In the genomic region with DNA sequence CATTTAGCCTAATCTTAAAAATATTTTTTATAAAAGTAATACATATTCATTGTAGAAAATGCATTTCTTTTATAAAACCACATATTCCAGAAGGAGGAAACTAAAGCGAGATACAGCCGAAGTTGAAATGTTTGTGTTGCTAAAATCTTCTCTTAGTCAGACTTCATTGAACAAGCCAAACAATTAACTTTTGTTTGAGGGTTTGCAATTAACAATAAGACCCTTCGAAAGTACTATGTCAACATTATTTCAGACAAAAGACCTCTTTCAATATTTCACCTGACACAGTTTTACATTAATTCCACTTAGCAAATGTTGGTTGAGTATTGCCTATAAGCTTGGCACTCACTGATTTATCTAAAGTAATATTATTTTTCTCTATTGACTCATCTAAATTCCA, we compare ENCODE assay signal across 18 cellular contexts.
"Had no signal": no experiment of that assay in that cellular context is flagged by ENCODE, and none has a peak within 500 bp of the region (broad histone marks: within the 10 kb centered on the region; RNA-seq: fewer than 3 reads in every experiment).

No MANE protein-coding gene starts in this region.

- ATAC-seq: foreskin keratinocyte; heart left ventricle; mucosa of descending colon; naive thymus-derived CD8-positive, alpha-beta T cell; right cardiac atrium had no signal

- H3K27ac ChIP-seq: coronary artery, foreskin keratinocyte, heart left ventricle, neutrophil, suprapubic skin, thyroid gland, upper lobe of left lung, uterus had no signal

- H3K4me1 ChIP-seq: foreskin keratinocyte, heart left ventricle, suprapubic skin, thyroid gland, upper lobe of left lung, uterus had no signal

- H3K36me3 Mint-ChIP-seq: naive thymus-derived CD8-positive, alpha-beta T cell had no signal

- H3K4me1 Mint-ChIP-seq: naive thymus-derived CD8-positive, alpha-beta T cell had no signal

- H3K27ac Mint-ChIP-seq: naive thymus-derived CD8-positive, alpha-beta T cell had no signal

- H3K27me3 ChIP-seq: foreskin keratinocyte, heart left ventricle, neutrophil, suprapubic skin, thyroid gland, upper lobe of left lung, uterus had no signal

- FAIRE-seq: islet of Langerhans, small intestine had no signal

- H3K36me3 ChIP-seq: heart left ventricle, neutrophil, suprapubic skin, thyroid gland, upper lobe of left lung, uterus had no signal

- H3K4me3 Mint-ChIP-seq: naive thymus-derived CD8-positive, alpha-beta T cell had no signal

- H3K27me3 Mint-ChIP-seq: naive thymus-derived CD8-positive, alpha-beta T cell had no signal

- H3K9me3 ChIP-seq: mucosa of descending colon, neutrophil, suprapubic skin, thyroid gland, upper lobe of left lung, uterus had no signal

- H3K4me3 ChIP-seq: coronary artery, heart left ventricle, mucosa of descending colon, suprapubic skin, thyroid gland, upper lobe of left lung, uterus had no signal

- DNase-seq: effector memory CD4-positive, alpha-beta T cell; foreskin keratinocyte; heart left ventricle; kidney glomerular epithelial cell; mucosa of descending colon; naive thymus-derived CD8-positive, alpha-beta T cell; posterior cingulate gyrus; right cardiac atrium; small intestine; stimulated activated CD4-positive, alpha-beta T cell treated with anti-CD3 and anti-CD28 coated beads, Interleukin-12 subunit alpha, Interleukin-12 subunit beta, amount 100 ng/mL, for 4 hours; stimulated activated naive CD4-positive, alpha-beta T cell; thyroid gland; upper lobe of left lung; uterus had no signal
